In the genomic region with DNA sequence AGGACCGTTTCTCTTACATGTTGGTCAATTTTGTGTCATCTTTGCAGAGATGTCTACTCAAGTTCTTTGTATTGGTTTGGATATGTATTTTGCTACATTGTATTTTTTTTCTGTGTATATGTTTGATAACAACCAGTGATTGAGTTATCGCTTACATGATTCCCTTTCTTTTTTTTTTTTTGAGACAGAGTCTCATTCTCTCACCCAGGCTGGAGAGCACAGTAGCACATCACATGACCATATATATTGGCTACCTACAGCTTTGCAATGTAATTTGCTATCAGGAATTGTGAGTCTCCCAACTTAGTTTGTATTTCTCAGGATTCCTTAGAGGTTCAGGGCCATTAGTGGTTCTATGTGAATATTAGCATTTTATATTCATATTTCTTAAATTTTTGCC, we compare ENCODE assay signal across 17 cellular contexts. TPM values are rescaled to one million over a fixed set of nuclear protein-coding genes. Genes with fewer than 3 reads are reported as not detected.
DNase-seq lines count a peak whose midpoint lies in the region; ATAC-seq and TF ChIP-seq lines count a peak whose summit lies in the region.
"Had no signal": no experiment of that assay in that cellular context is flagged by ENCODE, and none has a peak within 500 bp of the region (broad histone marks: within the 10 kb centered on the region; RNA-seq: fewer than 3 reads in every experiment).

No MANE protein-coding gene starts in this region.

- H3K9me3 ChIP-seq in HEK293 (ENCODE audit: control insufficient read depth, insufficient read depth, low read depth, low read length) (no peaks in the 10 kb centered on the region), Loucy (ENCODE audit: insufficient read depth, low read depth, low read length) (no peaks in the 10 kb centered on the region), hepatocyte (ENCODE audit: low read depth) (no peaks in the 10 kb centered on the region)
- H3K9me3 ChIP-seq: A549, Caco-2 had no signal

- no peak for DNase-seq in hepatocyte (ENCODE audit: low spot score)
- no peak for DNase-seq in stimulated activated CD4-positive, alpha-beta T cell treated with anti-CD3 and anti-CD28 coated beads, Interleukin-15, amount 100 ng/mL, for 24 hours
- DNase-seq: AML-193; Caco-2; Calu3; CD4-positive, alpha-beta T cell; CD8-positive, alpha-beta T cell; DMS79 treated with DMSO at 0.1 percent for 48 hours; GF-D8 had no signal

- H3K36me3 ChIP-seq in HEK293 (ENCODE audit: control insufficient read depth in 2 of 2, insufficient read depth in 1 of 2, low read length in 2 of 2) (peaks cover 0 to 17% of the 10 kb centered on the region in 2 experiments; a peak in 1 of 3 replicates), Loucy (ENCODE audit: insufficient read depth, low read length) (no peaks in the 10 kb centered on the region), hepatocyte (replicated peaks; ENCODE audit: insufficient read depth, low read depth) (no peaks in the 10 kb centered on the region)
- H3K36me3 ChIP-seq: BLaER1 treated with 17β-estradiol and CSF1 and Interleukin-3, amounts not matched to agents 10 nM and 100 nM had no signal

- H3K9me2 ChIP-seq in Loucy (replicated peaks; ENCODE audit: low read depth, low read length) (no peaks in the 10 kb centered on the region), hepatocyte (replicated peaks; ENCODE audit: insufficient read depth) (no peaks in the 10 kb centered on the region)

- peak overlapping the region; percentile 4 for H3K9ac ChIP-seq in Loucy (ENCODE audit: low read depth, low read length, poor library complexity, severe bottlenecking)
- H3K9ac ChIP-seq: BLaER1 treated with 17β-estradiol and CSF1 and Interleukin-3, amounts not matched to agents 10 nM and 100 nM had no signal

- no peaks in the 10 kb centered on the region for H3K4me1 ChIP-seq in HEK293 (ENCODE audit: control insufficient read depth, insufficient read depth, low read length)
- peaks cover 48% of the 10 kb centered on the region for H3K4me1 ChIP-seq in Loucy (ENCODE audit: insufficient read depth, low read length, poor library complexity, severe bottlenecking)
- no peaks in the 10 kb centered on the region for H3K4me1 ChIP-seq in hepatocyte (ENCODE audit: insufficient read depth)

- no peak for TF ChIP-seq CTCF in HEK293 (tag by site-specific recombination; IDR thresholded peaks at IDR 0.05)
- TF ChIP-seq CTCF in Loucy (conservative IDR thresholded peaks at IDR 0.05; ENCODE audit: low read length) = no peak
- TF ChIP-seq CTCF in hepatocyte (IDR thresholded peaks at IDR 0.05; ENCODE audit: poor library complexity) = no peak

- H3K27me3 ChIP-seq in Loucy (ENCODE audit: insufficient read depth, low read length, poor library complexity, severe bottlenecking) (no peaks in the 10 kb centered on the region), hepatocyte (no peaks in the 10 kb centered on the region)
- H3K27me3 ChIP-seq: BLaER1 treated with 17β-estradiol and CSF1 and Interleukin-3, amounts not matched to agents 10 nM and 100 nM had no signal

- H3K79me2 ChIP-seq in Loucy (ENCODE audit: insufficient read depth, low read length) (no peaks in the 10 kb centered on the region), hepatocyte (no peaks in the 10 kb centered on the region)

- WGBS in hepatocyte (ENCODE audit: low lambda C conversion rate, missing lambda C conversion rate) = 100% methylated on average over 2 of the region's 2 CpGs

- H3F3A ChIP-seq in Loucy (ENCODE audit: low read depth) = no peaks in the 10 kb centered on the region

- no peak overlapping the region for H2AFZ ChIP-seq in Loucy (ENCODE audit: low read length)
- H2AFZ ChIP-seq in hepatocyte = no peak overlapping the region

- H3K4me3 ChIP-seq in HEK293 (ENCODE audit: low read depth, low read length) = no peak overlapping the region
- no peak overlapping the region for H3K4me3 ChIP-seq in Loucy (ENCODE audit: low read length, poor library complexity, severe bottlenecking)
- no peak overlapping the region for H3K4me3 ChIP-seq in hepatocyte
- H3K4me3 ChIP-seq: A549; BLaER1 treated with 17β-estradiol and CSF1 and Interleukin-3, amounts not matched to agents 10 nM and 100 nM had no signal

- POLR2A ChIA-PET in HEK293 (lab: Yijun Ruan, JAX) = no interaction called here

- no peaks in the 10 kb centered on the region for H4K20me1 ChIP-seq in Loucy (ENCODE audit: insufficient read depth, low read length, poor library complexity, severe bottlenecking)
- H4K20me1 ChIP-seq in hepatocyte (ENCODE audit: insufficient read depth, poor library complexity, severe bottlenecking) = no peaks in the 10 kb centered on the region
- H4K20me1 ChIP-seq: BLaER1 treated with 17β-estradiol and CSF1 and Interleukin-3, amounts not matched to agents 10 nM and 100 nM had no signal

- H3K27ac ChIP-seq in HEK293 (ENCODE audit: extremely low read depth, low read depth, low read length) (no peak overlapping the region), hepatocyte (no peak overlapping the region)
- H3K27ac ChIP-seq: 22Rv1; A549; BLaER1 treated with 17β-estradiol and CSF1 and Interleukin-3, amounts not matched to agents 10 nM and 100 nM had no signal

- ATAC-seq in HG02642 (IDR thresholded peaks at IDR 0.05; ENCODE audit: poor library complexity, unreplicated experiment) = no peak
- ATAC-seq: A549; CD8-positive, alpha-beta T cell had no signal

- H3K4me2 ChIP-seq in Loucy (ENCODE audit: low read depth, low read length, poor library complexity, severe bottlenecking) (peak overlapping the region; percentile 62), hepatocyte (peak overlapping the region; percentile 7)
- H3K4me2 ChIP-seq: BLaER1 treated with 17β-estradiol and CSF1 and Interleukin-3, amounts not matched to agents 10 nM and 100 nM had no signal

- CTCF ChIA-PET in HEK293 (lab: Yijun Ruan, JAX) = no interaction called here

TF ChIP-seq in HEK293, 187 proteins besides CTCF, POLR2A, EP300 and RAD21:
- no peak for TF ChIP-seq ZNF677 (tag by site-specific recombination; IDR thresholded peaks at IDR 0.05)
- TF ChIP-seq, protein P1, sequence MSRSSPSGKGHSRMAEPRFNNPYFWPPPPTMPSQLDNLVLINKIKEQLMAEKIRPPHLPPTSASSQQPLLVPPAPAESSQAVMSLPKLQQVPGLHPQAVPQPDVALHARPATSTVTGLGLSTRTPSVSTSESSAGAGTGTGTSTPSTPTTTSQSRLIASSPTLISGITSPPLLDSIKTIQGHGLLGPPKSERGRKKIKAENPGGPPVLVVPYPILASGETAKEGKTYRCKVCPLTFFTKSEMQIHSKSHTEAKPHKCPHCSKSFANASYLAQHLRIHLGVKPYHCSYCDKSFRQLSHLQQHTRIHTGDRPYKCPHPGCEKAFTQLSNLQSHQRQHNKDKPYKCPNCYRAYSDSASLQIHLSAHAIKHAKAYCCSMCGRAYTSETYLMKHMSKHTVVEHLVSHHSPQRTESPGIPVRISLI (tag by site-specific recombination; IDR thresholded peaks at IDR 0.05) = 0 out of 2 replicates have a peak, but pooled peaks have one; percentile 25
- peak; percentile 52; the same call in 1 of the 2 replicates for TF ChIP-seq OSR2 (tag by site-specific recombination; IDR thresholded peaks at IDR 0.05)

RNA-seq across cellular contexts. Expression of gene LRRC74B, which starts 59.5 kb away (rescaled TPM):
- total RNA-seq in hepatocyte = 0.20 TPM in 1 of 2 replicates, not detected in the other
- polyA plus RNA-seq in hepatocyte = 0.51 and 0.52 TPM in 2 replicates
- total RNA-seq: A172; Caco-2; Calu3; CD4-positive, alpha-beta T cell; CD8-positive, alpha-beta T cell had no signal
- polyA plus RNA-seq: BJ had no signal
